In genomic region chr3:186634207-186634606, GRCh38 we compare ENCODE assay signal across 6 cellular contexts. TPM values are rescaled to one million over a fixed set of nuclear protein-coding genes. Genes with fewer than 3 reads are reported as not detected.
"Had no signal": no experiment of that assay in that cellular context is flagged by ENCODE, and none has a peak within 500 bp of the region (broad histone marks: within the 10 kb centered on the region; RNA-seq: fewer than 3 reads in every experiment).

No MANE protein-coding gene starts in this region.

RNA-seq across cellular contexts. Expression of gene FETUB, which starts 6.0 kb away (rescaled TPM):
- total RNA-seq: M059J, PC-3, Peyer's patch, Right ventricle myocardium superior, SJSA1 had no signal

RNA-seq across cellular contexts. Expression of gene AHSG, which starts 21.3 kb away (rescaled TPM):
- total RNA-seq: M059J, PC-3, Peyer's patch, Right ventricle myocardium superior, SJSA1 had no signal
- polyA plus RNA-seq: SK-N-SH had no signal

RNA-seq across cellular contexts. Expression of gene HRG, which starts 31.6 kb away (rescaled TPM):
- total RNA-seq: M059J, PC-3, Peyer's patch, Right ventricle myocardium superior, SJSA1 had no signal
- polyA plus RNA-seq: SK-N-SH had no signal
